In genomic region chr18:9100796-9101195, GRCh38 we compare ENCODE assay signal across 17 cellular contexts. TPM values are rescaled to one million over a fixed set of nuclear protein-coding genes. Genes with fewer than 3 reads are reported as not detected.
DNase-seq lines count a peak whose midpoint lies in the region; ATAC-seq and TF ChIP-seq lines count a peak whose summit lies in the region.
"Had no signal": no experiment of that assay in that cellular context is flagged by ENCODE, and none has a peak within 500 bp of the region (broad histone marks: within the 10 kb centered on the region; RNA-seq: fewer than 3 reads in every experiment).

No MANE protein-coding gene starts in this region.

- H3K9me3 ChIP-seq in CD4-positive, CD25-positive, alpha-beta regulatory T cell (ENCODE audit: control insufficient read depth in 2 of 2, low read length in 2 of 2) = no peaks in the 10 kb centered on the region
- no peaks in the 10 kb centered on the region for H3K9me3 ChIP-seq in WERI-Rb-1 (ENCODE audit: severe bottlenecking)
- H3K9me3 ChIP-seq: left lung, SJSA1 had no signal

- no peak for ATAC-seq in CD4-positive, CD25-positive, alpha-beta regulatory T cell (ENCODE audit: low read depth in 2 of 2)
- ATAC-seq: GM23338, K562, left lung had no signal

- H3K27me3 ChIP-seq in CD4-positive, CD25-positive, alpha-beta regulatory T cell (ENCODE audit: control insufficient read depth, insufficient read depth, low read length) = no peaks in the 10 kb centered on the region
- H3K27me3 ChIP-seq in WERI-Rb-1 (ENCODE audit: insufficient read depth, low read depth, severe bottlenecking) = no peaks in the 10 kb centered on the region
- H3K27me3 ChIP-seq: left lung, SJSA1 had no signal

- no peaks in the 10 kb centered on the region for H3K36me3 ChIP-seq in CD4-positive, CD25-positive, alpha-beta regulatory T cell (ENCODE audit: control insufficient read depth, insufficient read depth, low read length)
- peaks cover 7% of the 10 kb centered on the region for H3K36me3 ChIP-seq in WERI-Rb-1
- H3K36me3 ChIP-seq: left lung had no signal

- intact Hi-C loops in Calu3 (cut with micrococcal nuclease; ENCODE audit: unreplicated experiment) = no loop called here

- CTCF ChIA-PET in Calu3 (lab: Charles Lee) = interaction anchor here (1.3 kb wide), 1 partner anchor 27 kb away, joined by 5 read pairs; no protein-coding TSS in a partner anchor

- H3K27me3 Mint-ChIP-seq in CD4-positive, CD25-positive, alpha-beta regulatory T cell = no peaks in the 10 kb centered on the region
- H3K27me3 Mint-ChIP-seq in Calu3 (ENCODE audit: unreplicated experiment) (no peaks in the 10 kb centered on the region), nephron (ENCODE audit: low read depth) (no peaks in the 10 kb centered on the region)
- H3K27me3 Mint-ChIP-seq in activated naive CD8-positive, alpha-beta T cell = no peaks in the 10 kb centered on the region

- H3K36me3 Mint-ChIP-seq in CD4-positive, CD25-positive, alpha-beta regulatory T cell = peaks cover 18% of the 10 kb centered on the region
- H3K36me3 Mint-ChIP-seq in Calu3 (ENCODE audit: insufficient read depth, unreplicated experiment) (peaks cover 40% of the 10 kb centered on the region), nephron (ENCODE audit: low read depth) (peaks cover 2% of the 10 kb centered on the region)
- H3K36me3 Mint-ChIP-seq in activated naive CD8-positive, alpha-beta T cell = peaks cover 11% of the 10 kb centered on the region

- no peaks in the 10 kb centered on the region for H3K9me3 Mint-ChIP-seq in CD4-positive, CD25-positive, alpha-beta regulatory T cell
- no peaks in the 10 kb centered on the region for H3K9me3 Mint-ChIP-seq in Calu3 (ENCODE audit: low read depth, unreplicated experiment)
- H3K9me3 Mint-ChIP-seq in activated naive CD8-positive, alpha-beta T cell (ENCODE audit: low read depth) = no peaks in the 10 kb centered on the region
- no peaks in the 10 kb centered on the region for H3K9me3 Mint-ChIP-seq in nephron
- H3K9me3 Mint-ChIP-seq: GM23338 had no signal

- H3K27ac ChIP-seq in CD4-positive, CD25-positive, alpha-beta regulatory T cell (ENCODE audit: insufficient read depth, low read length, poor library complexity, severe bottlenecking) = no peak overlapping the region
- H3K27ac ChIP-seq in WERI-Rb-1 = no peak overlapping the region

- peaks cover 44% of the 10 kb centered on the region for H3K4me1 ChIP-seq in CD4-positive, CD25-positive, alpha-beta regulatory T cell (ENCODE audit: control insufficient read depth, insufficient read depth, low read length, poor library complexity, severe bottlenecking)

- peak overlapping the region in 2 of 4 donors; percentile 49 to 63 for H3K4me3 Mint-ChIP-seq in CD4-positive, CD25-positive, alpha-beta regulatory T cell
- H3K4me3 Mint-ChIP-seq in Calu3 (ENCODE audit: low read depth, unreplicated experiment) (no peak overlapping the region), nephron (peak overlapping the region; percentile 67 to 78 (median 72))
- peak overlapping the region; percentile 59 for H3K4me3 Mint-ChIP-seq in activated naive CD8-positive, alpha-beta T cell

- TF ChIP-seq CTCF in Calu3 (IDR thresholded peaks at IDR 0.05; ENCODE audit: unreplicated experiment) (no peak), nephron (IDR thresholded peaks at IDR 0.05; ENCODE audit: unreplicated experiment in 3 of 3) (no peak), WERI-Rb-1 (IDR thresholded peaks at IDR 0.05; ENCODE audit: low read depth, low read length) (no peak)

- BruUV-seq in Calu3 (replicated peaks; lab: Mats Ljungman, UMichigan) = no TSS peak

- H3K27ac Mint-ChIP-seq in CD4-positive, CD25-positive, alpha-beta regulatory T cell = peak overlapping the region; percentile 1 to 97 (median 21)
- H3K27ac Mint-ChIP-seq in Calu3 (ENCODE audit: unreplicated experiment) (peak overlapping the region; percentile 24), nephron (peak overlapping the region in 2 of 3 experiments; percentile 20 to 70)
- H3K27ac Mint-ChIP-seq in activated naive CD8-positive, alpha-beta T cell = peak overlapping the region; percentile 75
- H3K27ac Mint-ChIP-seq: GM23338 had no signal

- no peak for DNase-seq in CD4-positive, CD25-positive, alpha-beta regulatory T cell
- DNase-seq in Calu3 (no peak), islet precursor cell (no peak), HT-29 (ENCODE audit: low spot score) (no peak), WERI-Rb-1 (no peak)
- DNase-seq: activated CD4-positive, alpha-beta T cell treated with anti-CD3 and anti-CD28 coated beads, Interleukin-2, amount 50 U/mL, for 48 hours; foreskin melanocyte; left lung; NCI-H2107; NCI-H526 treated with DMSO at 0.1 percent for 48 hours; posterior cingulate gyrus; stimulated activated CD4-positive, alpha-beta T cell treated with anti-CD3 and anti-CD28 coated beads, Interleukin-2, amount 100 ng/mL, for 48 hours had no signal

- peaks cover 25 to 56% (median 34%) of the 10 kb centered on the region in 4 donors for H3K4me1 Mint-ChIP-seq in CD4-positive, CD25-positive, alpha-beta regulatory T cell
- H3K4me1 Mint-ChIP-seq in Calu3 (ENCODE audit: low read depth, unreplicated experiment) (peaks cover 19% of the 10 kb centered on the region), nephron (peaks cover 42% of the 10 kb centered on the region)
- H3K4me1 Mint-ChIP-seq in activated naive CD8-positive, alpha-beta T cell (ENCODE audit: low read depth) = peaks cover 56% of the 10 kb centered on the region

- H3K4me3 ChIP-seq in CD4-positive, CD25-positive, alpha-beta regulatory T cell (ENCODE audit: low read depth, low read length) = no peak overlapping the region
- H3K4me3 ChIP-seq in WERI-Rb-1 (ENCODE audit: low read depth, low read length) = no peak overlapping the region; the same call in 1 of the 2 replicates

RNA-seq across cellular contexts. Expression of gene NDUFV2, which starts 1.7 kb away (rescaled TPM):
- 207 TPM for total RNA-seq in CD4-positive, CD25-positive, alpha-beta regulatory T cell
- polyA plus RNA-seq in CD4-positive, CD25-positive, alpha-beta regulatory T cell = 100 to 1,000 TPM; 221 to 282 (median 255) TPM
- 199 TPM in 2 replicates for total RNA-seq in Calu3 (2022)
- 135 and 152 TPM in 2 replicates for total RNA-seq in HT-29 (2014; rRNA removed; shearing (Covaris generic))

RNA-seq across cellular contexts. Expression of gene ANKRD12, which starts 35.8 kb away (rescaled TPM):
- total RNA-seq in CD4-positive, CD25-positive, alpha-beta regulatory T cell = 200 TPM
- polyA plus RNA-seq in CD4-positive, CD25-positive, alpha-beta regulatory T cell = 10 to 100 TPM; 28.2 to 41.9 (median 37.0) TPM
- total RNA-seq in Calu3 (2022) = 36.3 and 40.7 TPM in 2 replicates
- 20.0 and 24.1 TPM in 2 replicates for total RNA-seq in HT-29 (2014; rRNA removed; shearing (Covaris generic))

Comparison
In these comparisons a context has a peak if more than half of its experiments do, and no peak if none do; other contexts are left out.
1. H3K27ac Mint-ChIP-seq: peak in every context shown above with its lines; median percentile 75 in activated naive CD8-positive, alpha-beta T cell; 45 in nephron; 24 in Calu3; 21 in CD4-positive, CD25-positive, alpha-beta regulatory T cell.